In genomic region chr17:72467841-72468653, GRCh38 we compare ENCODE assay signal across 1 cellular context.
TF ChIP-seq lines count a peak whose summit lies in the region.

No MANE protein-coding gene starts in this region.

TF ChIP-seq in HEK293, 187 proteins besides CTCF, POLR2A, EP300 and RAD21 (continued from another document):
- TF ChIP-seq, protein P1, sequence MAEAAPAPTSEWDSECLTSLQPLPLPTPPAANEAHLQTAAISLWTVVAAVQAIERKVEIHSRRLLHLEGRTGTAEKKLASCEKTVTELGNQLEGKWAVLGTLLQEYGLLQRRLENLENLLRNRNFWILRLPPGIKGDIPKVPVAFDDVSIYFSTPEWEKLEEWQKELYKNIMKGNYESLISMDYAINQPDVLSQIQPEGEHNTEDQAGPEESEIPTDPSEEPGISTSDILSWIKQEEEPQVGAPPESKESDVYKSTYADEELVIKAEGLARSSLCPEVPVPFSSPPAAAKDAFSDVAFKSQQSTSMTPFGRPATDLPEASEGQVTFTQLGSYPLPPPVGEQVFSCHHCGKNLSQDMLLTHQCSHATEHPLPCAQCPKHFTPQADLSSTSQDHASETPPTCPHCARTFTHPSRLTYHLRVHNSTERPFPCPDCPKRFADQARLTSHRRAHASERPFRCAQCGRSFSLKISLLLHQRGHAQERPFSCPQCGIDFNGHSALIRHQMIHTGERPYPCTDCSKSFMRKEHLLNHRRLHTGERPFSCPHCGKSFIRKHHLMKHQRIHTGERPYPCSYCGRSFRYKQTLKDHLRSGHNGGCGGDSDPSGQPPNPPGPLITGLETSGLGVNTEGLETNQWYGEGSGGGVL (tag by site-specific recombination; IDR thresholded peaks at IDR 0.05), result 0 out of 2 replicates have a peak, but pooled peaks have one; percentile 35
- TF ChIP-seq ZNF664 (tag by site-specific recombination; IDR thresholded peaks at IDR 0.05) (no peak), ELK4 (IDR thresholded peaks at IDR 0.05; ENCODE audit: borderline replicate concordance, low read depth, low read length) (no peak), ZNF596 (tag by site-specific recombination; IDR thresholded peaks at IDR 0.05) (peak; percentile 73), GLI4 (tag by site-specific recombination; IDR thresholded peaks at IDR 0.05) (no peak), ZNF530 (tag by site-specific recombination; IDR thresholded peaks at IDR 0.05; ENCODE audit: low read depth) (no peak), ZBTB8A (tag by site-specific recombination; IDR thresholded peaks at IDR 0.05) (no peak), HOXD13 (CRISPR knock-in tag; IDR thresholded peaks at IDR 0.05; ENCODE audit: borderline replicate concordance) (no peak)
- TF ChIP-seq, protein P2, sequence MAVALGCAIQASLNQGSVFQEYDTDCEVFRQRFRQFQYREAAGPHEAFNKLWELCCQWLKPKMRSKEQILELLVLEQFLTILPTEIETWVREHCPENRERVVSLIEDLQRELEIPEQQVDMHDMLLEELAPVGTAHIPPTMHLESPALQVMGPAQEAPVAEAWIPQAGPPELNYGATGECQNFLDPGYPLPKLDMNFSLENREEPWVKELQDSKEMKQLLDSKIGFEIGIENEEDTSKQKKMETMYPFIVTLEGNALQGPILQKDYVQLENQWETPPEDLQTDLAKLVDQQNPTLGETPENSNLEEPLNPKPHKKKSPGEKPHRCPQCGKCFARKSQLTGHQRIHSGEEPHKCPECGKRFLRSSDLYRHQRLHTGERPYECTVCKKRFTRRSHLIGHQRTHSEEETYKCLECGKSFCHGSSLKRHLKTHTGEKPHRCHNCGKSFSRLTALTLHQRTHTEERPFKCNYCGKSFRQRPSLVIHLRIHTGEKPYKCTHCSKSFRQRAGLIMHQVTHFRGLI (tag by site-specific recombination; IDR thresholded peaks at IDR 0.05), result peak; percentile 94
- TF ChIP-seq, protein P3, sequence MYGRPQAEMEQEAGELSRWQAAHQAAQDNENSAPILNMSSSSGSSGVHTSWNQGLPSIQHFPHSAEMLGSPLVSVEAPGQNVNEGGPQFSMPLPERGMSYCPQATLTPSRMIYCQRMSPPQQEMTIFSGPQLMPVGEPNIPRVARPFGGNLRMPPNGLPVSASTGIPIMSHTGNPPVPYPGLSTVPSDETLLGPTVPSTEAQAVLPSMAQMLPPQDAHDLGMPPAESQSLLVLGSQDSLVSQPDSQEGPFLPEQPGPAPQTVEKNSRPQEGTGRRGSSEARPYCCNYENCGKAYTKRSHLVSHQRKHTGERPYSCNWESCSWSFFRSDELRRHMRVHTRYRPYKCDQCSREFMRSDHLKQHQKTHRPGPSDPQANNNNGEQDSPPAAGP (tag by site-specific recombination; IDR thresholded peaks at IDR 0.05), result peak; percentile 76
